In the genomic region with DNA sequence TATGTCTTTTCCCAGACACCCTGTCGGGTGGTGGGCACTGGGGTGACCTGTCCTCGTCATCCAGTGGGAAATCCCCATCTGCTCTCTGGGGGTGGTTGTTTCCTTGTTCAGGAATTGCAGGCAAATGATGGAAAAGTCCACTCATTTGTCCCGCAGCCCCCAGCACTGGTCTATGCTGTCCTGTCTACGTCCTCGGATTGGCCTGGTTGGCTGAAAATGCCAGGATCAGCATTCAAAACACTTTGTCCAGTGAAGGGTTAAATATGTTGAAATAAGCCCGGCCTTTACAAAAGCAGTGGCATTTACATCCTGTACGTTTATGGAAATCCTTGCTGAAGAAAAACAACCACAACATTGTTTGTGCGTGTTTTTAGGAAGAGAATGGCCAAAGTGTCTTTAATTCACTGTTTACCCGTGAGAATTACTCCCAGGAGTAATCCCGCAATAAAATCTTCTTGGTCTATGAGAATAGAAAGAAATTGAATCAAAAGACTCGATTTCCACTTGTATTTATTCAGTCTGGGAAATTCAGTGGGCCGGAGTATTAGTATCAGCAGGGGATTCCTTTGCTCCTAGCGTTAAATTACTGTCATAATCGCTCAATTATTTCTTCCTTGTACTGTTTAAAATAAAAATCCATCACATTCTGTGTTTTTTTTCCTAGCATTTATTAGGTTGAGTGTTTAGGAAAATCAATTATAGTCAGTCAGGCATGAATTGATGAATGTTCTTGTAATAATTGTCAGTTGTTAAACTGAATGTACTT, we compare ENCODE assay signal across 14 cellular contexts.
DNase-seq lines count a peak whose midpoint lies in the region; ATAC-seq, FAIRE-seq and TF ChIP-seq lines count a peak whose summit lies in the region.
"Had no signal": no experiment of that assay in that cellular context is flagged by ENCODE, and none has a peak within 500 bp of the region (broad histone marks: within the 10 kb centered on the region; RNA-seq: fewer than 3 reads in every experiment).

No MANE protein-coding gene starts in this region.

- peaks cover 12% of the 10 kb centered on the region for H3K36me3 ChIP-seq in adipocyte (ENCODE audit: control insufficient read depth, insufficient read depth, low read length, severe bottlenecking)
- no peaks in the 10 kb centered on the region for H3K36me3 ChIP-seq in prostate gland

- no peak for ATAC-seq in GM19395 (IDR thresholded peaks at IDR 0.05; ENCODE audit: unreplicated experiment)
- ATAC-seq: activated CD4-positive, CD25-positive, alpha-beta regulatory T cell treated with anti-CD3 and anti-CD28 coated beads, Interleukin-2, amount 50 U/mL, for 24 hours had no signal

- intact Hi-C loops in prostate gland (cut with DNase I): no loop called here

- H3K4me3 ChIP-seq in adipocyte (ENCODE audit: low read length) (peak overlapping the region; percentile 42), prostate gland (no peak overlapping the region)
- H3K4me3 ChIP-seq: BLaER1 had no signal

- peak overlapping the region; percentile 30 for H3K9ac ChIP-seq in adipocyte (ENCODE audit: low read length)
- H3K9ac ChIP-seq: BLaER1 had no signal

- no peak for TF ChIP-seq CTCF in prostate gland (IDR thresholded peaks at IDR 0.05)

- H3K4me1 ChIP-seq in adipocyte (ENCODE audit: control insufficient read depth, insufficient read depth, low read length) (peaks cover 17% of the 10 kb centered on the region), prostate gland (replicated peaks) (no peaks in the 10 kb centered on the region)

- 50% methylated on average over 14 of the region's 14 CpGs for WGBS in prostate gland

- TF ChIP-seq POLR2A in prostate gland (IDR thresholded peaks at IDR 0.05): no peak

- FAIRE-seq in RCC 7860 (lab: Jason Lieb, UNC): no peak

- H3K9me3 ChIP-seq in adipocyte (ENCODE audit: control insufficient read depth, low read length) (no peaks in the 10 kb centered on the region), prostate gland (no peaks in the 10 kb centered on the region)
- H3K9me3 ChIP-seq: BLaER1 had no signal

- no peaks in the 10 kb centered on the region for H3K27me3 ChIP-seq in adipocyte (replicated peaks; ENCODE audit: control insufficient read depth, insufficient read depth, low read length)
- H3K27me3 ChIP-seq in prostate gland (replicated peaks; ENCODE audit: insufficient read depth): no peaks in the 10 kb centered on the region
- H3K27me3 ChIP-seq: BLaER1 had no signal

- DNase-seq in Daoy (ENCODE audit: low read depth) (peak; percentile 51), adipocyte (ENCODE audit: low read depth) (peak; percentile 29), glomerular visceral epithelial cell (ENCODE audit: extremely low spot score) (peak; percentile 74), prostate gland (ENCODE audit: low spot score) (no peak), NCI-H2196 (lab: John Stamatoyannopoulos, UW; ENCODE audit: unreplicated experiment) (no peak), RCC 7860 (ENCODE audit: low spot score) (no peak)
- DNase-seq in NK-92 treated with Interleukin-12 subunit alpha and Interleukin-12 subunit beta, amount 100 ng/mL, for 24 hours (lab: John Stamatoyannopoulos, UW): no peak
- DNase-seq: activated naive CD4-positive, alpha-beta T cell treated with anti-CD3 and anti-CD28 coated beads for 36 hours; left cardiac atrium; NCI-H2081 treated with DMSO at 0.1 percent for 48 hours; right cardiac atrium had no signal

- H3K27ac ChIP-seq in prostate gland: peak overlapping the region; percentile 20 to 49
- H3K27ac ChIP-seq: BLaER1 had no signal

Comparison
In these comparisons a context has a peak if more than half of its experiments do, and no peak if none do; other contexts are left out.
1. DNase-seq: peak in Daoy (single experiment), adipocyte (single experiment) and glomerular visceral epithelial cell (single experiment); none in prostate gland (single experiment), NCI-H2196 (single experiment), NK-92 treated with Interleukin-12 subunit alpha and Interleukin-12 subunit beta, amount 100 ng/mL, for 24 hours (single experiment) and RCC 7860 (single experiment).